ENCODE assay signal across 8 cellular contexts in the genomic region with DNA sequence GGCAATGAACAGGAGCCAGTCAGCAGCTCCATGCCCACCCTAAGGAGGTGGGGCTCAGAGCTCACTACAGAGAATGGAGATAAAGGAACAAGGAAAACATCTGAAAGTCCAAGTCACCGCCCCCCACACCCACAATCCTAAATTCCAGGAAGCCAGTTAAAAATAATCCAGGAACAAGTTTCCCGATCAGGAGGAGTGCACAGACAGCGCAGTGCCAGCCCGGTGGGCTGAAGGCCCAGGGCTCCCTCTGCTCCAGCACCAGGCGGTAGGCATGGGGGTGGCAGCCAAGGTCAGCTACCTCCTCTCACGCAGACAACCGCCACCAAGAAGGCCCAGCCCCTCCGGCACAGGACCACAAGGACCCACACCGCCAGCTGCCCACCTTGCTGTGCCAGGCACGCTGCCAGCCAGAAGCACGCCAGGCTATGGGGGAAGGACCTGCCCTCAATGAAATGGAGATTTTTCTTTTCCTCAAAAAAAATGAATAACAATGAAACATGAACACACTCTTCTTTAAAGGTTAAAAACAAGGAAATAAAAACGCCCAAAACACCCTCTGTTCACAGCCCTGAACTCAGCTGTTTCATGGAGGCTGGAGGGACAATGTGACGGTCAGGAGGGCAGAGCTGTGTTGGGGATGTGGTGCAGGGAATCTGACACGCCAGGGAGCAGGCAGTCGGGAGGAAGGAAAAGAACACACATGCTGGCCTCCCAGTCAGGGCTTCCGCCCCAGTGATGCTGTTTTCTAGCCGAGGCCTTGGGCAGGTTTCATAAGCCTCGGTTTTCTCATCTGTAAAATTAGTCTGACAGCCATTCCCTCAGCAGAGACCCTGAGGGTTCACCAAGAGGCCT. TPM values are rescaled to one million over a fixed set of nuclear protein-coding genes. Genes with fewer than 3 reads are reported as not detected.
DNase-seq lines count a peak whose midpoint lies in the region; ATAC-seq and TF ChIP-seq lines count a peak whose summit lies in the region.

No MANE protein-coding gene starts in this region.

- no peak for TF ChIP-seq CTCF in Peyer's patch (IDR thresholded peaks at IDR 0.05)
- no peak for TF ChIP-seq CTCF in neural progenitor cell (IDR thresholded peaks at IDR 0.05)

- H3K9me3 Mint-ChIP-seq in neural progenitor cell, result peaks cover 20% of the 10 kb centered on the region

- peaks cover 98% of the 10 kb centered on the region for H4K20me1 ChIP-seq in neural progenitor cell (ENCODE audit: low read depth)

- H3K4me3 ChIP-seq in Peyer's patch, result peak overlapping the region in 1 of 4 donors; percentile 15
- H3K4me3 ChIP-seq in neural progenitor cell, result no peak overlapping the region

- peak in 1 of 2 donors; percentile 15 for TF ChIP-seq POLR2A in Peyer's patch (IDR thresholded peaks at IDR 0.05)

- peak overlapping the region; percentile 30 to 77 (median 68) for H3K27ac ChIP-seq in Peyer's patch
- H3K27ac ChIP-seq in epithelial cell of prostate, result peak overlapping the region; percentile 42
- peak overlapping the region; percentile 62 for H3K27ac ChIP-seq in neural progenitor cell

- H3K4me1 ChIP-seq in Peyer's patch, result peaks cover 8 to 92% (median 41%) of the 10 kb centered on the region in 4 donors
- peaks cover 28% of the 10 kb centered on the region for H3K4me1 ChIP-seq in neural progenitor cell

- peaks cover 18% of the 10 kb centered on the region for H3F3A ChIP-seq in neural progenitor cell (ENCODE audit: low read depth)

- H2AFZ ChIP-seq in neural progenitor cell (replicated peaks), result no peak overlapping the region

- no peak overlapping the region for H3K9ac ChIP-seq in neural progenitor cell

- no peaks in the 10 kb centered on the region for H3K27me3 ChIP-seq in Peyer's patch
- no peaks in the 10 kb centered on the region for H3K27me3 ChIP-seq in neural progenitor cell

- H3K79me2 ChIP-seq in neural progenitor cell (ENCODE audit: low read depth), result peaks cover 100% of the 10 kb centered on the region

- H3K4me1 Mint-ChIP-seq in neural progenitor cell, result peaks cover 15% of the 10 kb centered on the region

- H3K4me3 Mint-ChIP-seq in neural progenitor cell, result no peak overlapping the region

- DNase-seq in CD1c-positive myeloid dendritic cell (ENCODE audit: extremely low spot score), result peak; percentile 54
- no peak for DNase-seq in Peyer's patch
- no peak for DNase-seq in epithelial cell of prostate (ENCODE audit: low read depth, low spot score)
- no peak for DNase-seq in neural progenitor cell (ENCODE audit: low spot score)
- no peak for DNase-seq in GM19240 (ENCODE audit: insufficient read length, low spot score)
- no peak for DNase-seq in DMS79 (lab: John Stamatoyannopoulos, UW)
- DNase-seq in T1000 (lab: John Stamatoyannopoulos, UW), result no peak

- H3K27ac Mint-ChIP-seq in neural progenitor cell, result peak overlapping the region; percentile 63

- H3K9me3 ChIP-seq in Peyer's patch (no peaks in the 10 kb centered on the region), neural progenitor cell (ENCODE audit: low read depth) (no peaks in the 10 kb centered on the region)

- peaks cover 2% of the 10 kb centered on the region for H3K27me3 Mint-ChIP-seq in neural progenitor cell (ENCODE audit: insufficient read depth, low read depth)

- no peak for ATAC-seq in HG03354 (IDR thresholded peaks at IDR 0.05; ENCODE audit: poor library complexity, severe bottlenecking, unreplicated experiment)

- H3K36me3 ChIP-seq in Peyer's patch, result no peaks in the 10 kb centered on the region
- no peaks in the 10 kb centered on the region for H3K36me3 ChIP-seq in neural progenitor cell

- H3K36me3 Mint-ChIP-seq in neural progenitor cell, result peaks cover 45% of the 10 kb centered on the region

- peak overlapping the region; percentile 12 for H3K4me2 ChIP-seq in neural progenitor cell

RNA-seq across cellular contexts. Expression of gene STK24, which starts 11.0 kb away (rescaled TPM):
- 100 to 1,000 TPM in 3 of 4 donors, 10 to 100 TPM in 1; 84.2 to 137 (median 119) TPM for total RNA-seq in Peyer's patch
- 144 and 330 TPM in 2 replicates for total RNA-seq in neural progenitor cell (ENCODE audit: low replicate concordance)
